ENCODE assay signal across 8 cellular contexts in genomic region chr7:67042781-67043620, GRCh38. TPM values are rescaled to one million over a fixed set of nuclear protein-coding genes. Genes with fewer than 3 reads are reported as not detected.
A peak's percentile ranks its signal among the peaks of the same experiment; 100 is the strongest.
DNase-seq lines count a peak whose midpoint lies in the region; TF ChIP-seq lines count a peak whose summit lies in the region.
"Not testable (repeated sequence)": the region's sequence is repeated elsewhere in the genome, so short reads cannot be mapped to it uniquely, and the experiment has no call there.

No MANE protein-coding gene starts in this region.

- not testable (repeated sequence) for H4K20me1 ChIP-seq in hepatocyte (ENCODE audit: insufficient read depth, poor library complexity, severe bottlenecking)

- H2AFZ ChIP-seq in hepatocyte: not testable (repeated sequence)

- DNase-seq in AG09319 (ENCODE audit: extremely low read depth, low read depth) (peak; percentile 38), HFF-Myc (ENCODE audit: extremely low read depth, low read depth) (peak; percentile 21), NCI-H82 treated with DMSO at 0.1 percent for 48 hours (lab: John Stamatoyannopoulos, UW; ENCODE audit: unreplicated experiment) (peak; percentile 10), amniotic epithelial cell (ENCODE audit: low read depth) (peak; percentile 95), erythroblast (lab: John Stamatoyannopoulos, UW) (peak; percentile 75 to 83), hepatocyte (ENCODE audit: low spot score) (peak; percentile 35), non-pigmented ciliary epithelial cell (ENCODE audit: low read depth) (peak; percentile 42), substantia nigra (lab: John Stamatoyannopoulos, UW) (peak in 38 of 49 donors; percentile 1 to 78 (median 36))

- not testable (repeated sequence) for H3K4me2 ChIP-seq in hepatocyte

- H3K4me3 ChIP-seq in HFF-Myc (replicated peaks; ENCODE audit: low read depth, low read length); hepatocyte: not testable (repeated sequence)

- H3K9me2 ChIP-seq in hepatocyte (replicated peaks; ENCODE audit: insufficient read depth): not testable (repeated sequence)

- H3K79me2 ChIP-seq in hepatocyte: not testable (repeated sequence)

- H3K27ac ChIP-seq in hepatocyte: not testable (repeated sequence)
- peak overlapping the region; percentile 74 for H3K27ac ChIP-seq in substantia nigra (ENCODE audit: low read depth, low read length, poor library complexity, severe bottlenecking)

- not testable (repeated sequence) for H3K4me1 ChIP-seq in hepatocyte (ENCODE audit: insufficient read depth)

- not testable (repeated sequence) for H3K36me3 ChIP-seq in hepatocyte (replicated peaks; ENCODE audit: insufficient read depth, low read depth)

- not testable (repeated sequence) for TF ChIP-seq POLR2A in erythroblast (IDR thresholded peaks at IDR 0.05; ENCODE audit: low read length)

- 85% methylated on average over 5 of the region's 5 CpGs for WGBS in hepatocyte (ENCODE audit: low lambda C conversion rate, missing lambda C conversion rate)

- TF ChIP-seq CTCF in AG09319 (IDR thresholded peaks at IDR 0.05; ENCODE audit: low read depth, low read length); HFF-Myc (IDR thresholded peaks at IDR 0.05; ENCODE audit: low read depth, low read length, missing control alignments); hepatocyte (IDR thresholded peaks at IDR 0.05; ENCODE audit: poor library complexity): not testable (repeated sequence)

- H3K27me3 ChIP-seq in hepatocyte: not testable (repeated sequence)

- not testable (repeated sequence) for H3K9me3 ChIP-seq in hepatocyte (ENCODE audit: low read depth)

RNA-seq across cellular contexts. Expression of gene TYW1, which starts 46.4 kb away (rescaled TPM):
- 18.5 and 19.8 TPM in 2 replicates for total RNA-seq in hepatocyte
- 13.8 and 19.6 TPM in 2 replicates for polyA plus RNA-seq in hepatocyte

RNA-seq across cellular contexts. Expression of gene SBDS, which starts 47.6 kb away (rescaled TPM):
- total RNA-seq in hepatocyte: 85.1 and 87.7 TPM in 2 replicates
- polyA plus RNA-seq in hepatocyte: 116 and 118 TPM in 2 replicates

Comparison
In these comparisons a context has a peak if more than half of its experiments do, and no peak if none do; other contexts are left out.
1. DNase-seq: peak in every context shown above with its lines; median percentile 95 in amniotic epithelial cell; 79 in erythroblast; 42 in non-pigmented ciliary epithelial cell; 38 in AG09319; 36 in substantia nigra; 35 in hepatocyte; 21 in HFF-Myc; 10 in NCI-H82 treated with DMSO at 0.1 percent for 48 hours.